16 cellular contexts compared by ENCODE assay signal in the genomic region with DNA sequence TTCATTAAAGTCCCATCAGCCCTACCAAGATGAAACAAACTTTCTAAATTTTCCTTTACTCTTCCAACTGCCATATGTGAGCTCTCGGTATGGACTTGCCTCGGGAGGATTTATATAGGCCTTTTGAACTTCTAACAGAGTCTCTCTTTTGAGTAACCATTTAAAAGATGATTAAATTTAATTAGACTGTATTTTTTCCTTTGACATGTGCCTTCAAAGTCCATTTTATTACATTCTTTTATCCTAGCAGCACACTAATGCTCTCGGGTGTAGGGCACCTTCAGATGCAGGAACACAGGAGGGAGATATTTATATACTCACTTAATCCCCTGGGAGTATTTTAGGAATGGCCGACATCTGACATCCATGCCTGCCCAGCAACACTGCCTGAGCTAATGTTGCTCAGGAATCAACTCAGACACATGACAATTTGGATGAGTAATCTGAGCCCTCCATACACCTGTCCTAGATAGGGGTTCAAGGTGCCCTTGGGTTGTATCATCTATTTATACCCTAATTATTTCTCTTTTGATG.
"Had no signal": no experiment of that assay in that cellular context is flagged by ENCODE, and none has a peak within 500 bp of the region (broad histone marks: within the 10 kb centered on the region; RNA-seq: fewer than 3 reads in every experiment).

No MANE protein-coding gene starts in this region.

- H3K27ac ChIP-seq: adrenal gland, epithelial cell of prostate, pancreas, spleen had no signal

- H3K27me3 Mint-ChIP-seq: central memory CD8-positive, alpha-beta T cell; effector memory CD8-positive, alpha-beta T cell had no signal

- DNase-seq: activated naive CD4-positive, alpha-beta T cell treated with anti-CD3 and anti-CD28 coated beads, Interleukin-2, amount 50 U/mL, for 16 hours; adrenal gland; effector memory CD8-positive, alpha-beta T cell; hypothalamus; pancreas; retina; spleen; stimulated activated CD4-positive, alpha-beta T cell treated with anti-CD3 and anti-CD28 coated beads, Interleukin-2, amount 100 ng/mL, for 24 hours; stimulated activated naive B cell treated with anti-CD40 and anti-IgM and Interleukin-4, amounts not matched to agents 10 μg/mL and 1 μg/mL and 100 μg/mL, for 72 hours; substantia nigra; trophoblast cell had no signal

- H3K4me1 ChIP-seq: adrenal gland, spleen had no signal

- H3K36me3 ChIP-seq: adrenal gland, pancreas, spleen had no signal

- H3K36me3 Mint-ChIP-seq: memory B cell; stimulated activated naive B cell treated with anti-CD40 and anti-IgM and Interleukin-4, amounts not matched to agents 10 μg/mL and 1 μg/mL and 100 μg/mL, for 72 hours had no signal

- H3K4me1 Mint-ChIP-seq: central memory CD8-positive, alpha-beta T cell; stimulated activated naive B cell treated with anti-CD40 and anti-IgM and Interleukin-4, amounts not matched to agents 10 μg/mL and 1 μg/mL and 100 μg/mL, for 72 hours had no signal

- H3K27me3 ChIP-seq: adrenal gland, pancreas had no signal

- H3K4me3 ChIP-seq: adrenal gland, pancreas, spleen had no signal

- H3K4me3 Mint-ChIP-seq: central memory CD8-positive, alpha-beta T cell; dendritic cell treated with granulocyte-macrophage colony-stimulating factor and Interleukin-4, amounts not matched to agents 40 ng/mL and 50 ng/mL, for 4 days; effector memory CD8-positive, alpha-beta T cell; memory B cell; stimulated activated naive B cell treated with anti-CD40 and anti-IgM and Interleukin-4, amounts not matched to agents 10 μg/mL and 1 μg/mL and 100 μg/mL, for 72 hours had no signal

- H3K9me3 Mint-ChIP-seq: activated T-helper 2 cell treated with anti-CD3 and anti-CD28 coated beads, Interferon-gamma antibody, Interleukin-2, Interleukin-4, amounts not matched to agents 10 μg/mL and 5 μg/mL and 100 μg/mL, durations not matched to agents 14 hours and 24 hours and 36 hours; dendritic cell treated with granulocyte-macrophage colony-stimulating factor and Interleukin-4, amounts not matched to agents 40 ng/mL and 50 ng/mL, for 4 days; effector memory CD8-positive, alpha-beta T cell; memory B cell had no signal

- H3K27ac Mint-ChIP-seq: activated T-helper 2 cell treated with anti-CD3 and anti-CD28 coated beads, Interferon-gamma antibody, Interleukin-2, Interleukin-4, amounts not matched to agents 10 μg/mL and 5 μg/mL and 100 μg/mL, durations not matched to agents 14 hours and 24 hours and 36 hours; dendritic cell treated with granulocyte-macrophage colony-stimulating factor and Interleukin-4, amounts not matched to agents 40 ng/mL and 50 ng/mL, for 4 days; effector memory CD8-positive, alpha-beta T cell; memory B cell; stimulated activated naive B cell treated with anti-CD40 and anti-IgM and Interleukin-4, amounts not matched to agents 10 μg/mL and 1 μg/mL and 100 μg/mL, for 72 hours had no signal

- H3K9me3 ChIP-seq: adrenal gland, pancreas had no signal
